ENCODE assay signal across 8 cellular contexts in the genomic region with DNA sequence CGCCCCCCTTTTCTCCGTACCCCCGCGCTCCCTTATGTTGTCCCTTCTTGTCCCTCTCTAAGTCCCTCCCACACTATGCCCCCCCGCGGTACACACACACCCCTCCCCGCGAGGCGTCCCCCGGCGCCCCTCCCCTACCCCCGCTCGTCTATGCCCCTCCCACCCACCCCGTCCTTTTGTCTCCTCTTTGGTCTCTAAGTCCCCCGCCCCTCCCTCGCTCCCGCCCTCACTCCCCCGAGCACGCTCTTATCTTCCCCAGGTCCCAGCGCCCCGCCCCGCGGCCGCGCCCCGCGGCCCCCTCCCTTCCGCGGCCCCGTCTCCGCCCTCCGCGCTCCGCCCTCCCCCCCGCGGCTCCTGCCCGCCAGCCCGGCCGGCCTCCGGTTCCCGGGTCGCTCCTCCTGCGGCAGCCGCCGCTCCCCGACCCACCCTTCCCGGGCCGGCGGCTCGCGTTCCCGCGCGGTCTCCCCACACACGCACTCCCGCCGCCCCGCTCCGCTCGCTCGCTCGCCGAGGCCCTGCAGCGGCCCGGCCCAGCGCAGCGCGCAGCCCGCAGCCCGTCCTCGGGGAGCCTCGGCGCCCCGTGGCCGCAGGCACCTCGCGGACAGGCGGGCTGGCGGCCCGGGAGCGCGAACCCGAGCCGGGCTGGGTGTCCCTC. TPM values are rescaled to one million over a fixed set of nuclear protein-coding genes. Genes with fewer than 3 reads are reported as not detected.
DNase-seq lines count a peak whose midpoint lies in the region; ATAC-seq and TF ChIP-seq lines count a peak whose summit lies in the region.

No MANE protein-coding gene starts in this region.

- ATAC-seq in HG02884 (IDR thresholded peaks at IDR 0.05; ENCODE audit: unreplicated experiment) (peak; percentile 51), left colon (peak; percentile 76)

- H3K4me3 ChIP-seq in GM12864 (ENCODE audit: low read depth, low read length) (peak overlapping the region; percentile 64), choroid plexus epithelial cell (ENCODE audit: low read depth, low read length) (peak overlapping the region; percentile 69)

- intact Hi-C loops in left colon (cut with DNase I, micrococcal nuclease): no loop called here

- TF ChIP-seq CTCF in GM12864 (IDR thresholded peaks at IDR 0.05; ENCODE audit: low read depth, low read length, missing control alignments) (no peak), choroid plexus epithelial cell (conservative IDR thresholded peaks at IDR 0.05; ENCODE audit: low read depth, low read length) (no peak)

- peak; percentile 62 for DNase-seq in GM12864 (ENCODE audit: low read depth)
- peak; percentile 76 for DNase-seq in NCI-H2227 treated with DMSO at 0.1 percent for 48 hours (lab: John Stamatoyannopoulos, UW)
- peak; percentile 68 to 75 for DNase-seq in activated CD4-positive, alpha-beta T cell treated with anti-CD3 and anti-CD28 coated beads for 4 hours
- peak; percentile 89 for DNase-seq in choroid plexus epithelial cell (ENCODE audit: low read depth)
- DNase-seq in left colon: peak; percentile 92 to 94
- peak; percentile 11 to 61 (median 40) for DNase-seq in stimulated activated CD4-positive, alpha-beta T cell treated with anti-CD3 and anti-CD28 coated beads, Interleukin-1b, Interleukin-23, amount 100 ng/mL, for 24 hours (ENCODE audit: low read depth in 4 of 4, low spot score in 1 of 4)
- DNase-seq in GF-D8 (lab: John Stamatoyannopoulos, UW): no peak

RNA-seq across cellular contexts. Expression of gene UTP14A, which starts 26.3 kb away (rescaled TPM):
- 10 to 100 TPM; 10.5 to 13.2 TPM for total RNA-seq in left colon

RNA-seq across cellular contexts. Expression of gene BCORL1, which starts 50.2 kb away (rescaled TPM):
- total RNA-seq in left colon: 10 to 100 TPM; 10.6 to 12.2 TPM
